ENCODE assay signal across 16 cellular contexts in the genomic region with DNA sequence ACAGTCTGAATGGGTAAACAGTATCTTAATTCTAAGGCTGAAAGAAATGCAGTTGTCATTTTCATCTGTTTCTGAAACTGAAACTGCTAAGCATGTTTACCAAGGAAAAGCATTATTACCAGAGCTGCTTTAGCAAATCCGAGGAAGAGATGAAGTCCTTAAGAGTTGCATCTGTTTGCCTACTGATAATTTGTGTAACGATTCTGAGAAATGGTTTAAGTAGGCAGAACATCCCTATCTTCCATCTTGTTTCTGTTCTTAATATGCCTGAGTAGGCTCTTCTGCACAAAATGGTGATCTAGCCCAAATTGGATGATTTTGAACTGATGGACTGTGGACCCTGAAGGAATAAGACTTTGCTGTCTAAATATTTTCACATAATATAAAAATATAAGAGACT.
"Had no signal": no experiment of that assay in that cellular context is flagged by ENCODE, and none has a peak within 500 bp of the region (broad histone marks: within the 10 kb centered on the region; RNA-seq: fewer than 3 reads in every experiment).

No MANE protein-coding gene starts in this region.

- H3K4me2 ChIP-seq: hepatocyte, neural progenitor cell had no signal

- H3K36me3 ChIP-seq: neural progenitor cell had no signal

- H3K9me3 Mint-ChIP-seq: activated naive CD8-positive, alpha-beta T cell treated with anti-CD3 and anti-CD28 coated beads, Interleukin-2, amount 50 U/mL, for 24 hours; naive B cell; neural progenitor cell; stimulated activated naive CD8-positive, alpha-beta T cell treated with anti-CD3 and anti-CD28 coated beads, Interleukin-15, amount 100 ng/mL, for 72 hours had no signal

- H3K4me3 ChIP-seq: ascending aorta, hepatocyte, neural progenitor cell, psoas muscle, right lobe of liver, upper lobe of left lung had no signal

- ATAC-seq: activated naive CD8-positive, alpha-beta T cell treated with anti-CD3 and anti-CD28 coated beads, Interleukin-2, amount 50 U/mL, for 24 hours; esophagus mucosa; psoas muscle; right lobe of liver; SK-N-SH treated with all-trans-retinoic acid at 6 μM for 48 hours; stimulated activated naive CD8-positive, alpha-beta T cell treated with anti-CD3 and anti-CD28 coated beads, Interleukin-15, amount 100 ng/mL, for 72 hours had no signal

- H3K4me3 Mint-ChIP-seq: activated naive CD8-positive, alpha-beta T cell treated with anti-CD3 and anti-CD28 coated beads, Interleukin-2, amount 50 U/mL, for 24 hours; naive B cell; neural progenitor cell; stimulated activated naive CD8-positive, alpha-beta T cell treated with anti-CD3 and anti-CD28 coated beads, Interleukin-15, amount 100 ng/mL, for 72 hours had no signal

- DNase-seq: activated CD4-positive, alpha-beta T cell treated with anti-CD3 and anti-CD28 coated beads, Interleukin-2, amount 50 U/mL, for 4 hours; activated naive CD4-positive, alpha-beta T cell; activated naive CD8-positive, alpha-beta T cell treated with anti-CD3 and anti-CD28 coated beads, Interleukin-2, amount 50 U/mL, for 24 hours; islet precursor cell; midbrain; naive B cell; psoas muscle; right lobe of liver; stimulated activated CD4-positive, alpha-beta T cell treated with anti-CD3 and anti-CD28 coated beads, Interleukin-1b, Interleukin-23, amount 100 ng/mL, for 48 hours; stimulated activated naive CD8-positive, alpha-beta T cell treated with anti-CD3 and anti-CD28 coated beads, Interleukin-15, amount 100 ng/mL, for 72 hours; upper lobe of left lung had no signal

- H3K79me2 ChIP-seq: hepatocyte had no signal

- H3K4me1 Mint-ChIP-seq: neural progenitor cell had no signal

- H2AFZ ChIP-seq: hepatocyte, neural progenitor cell had no signal

- H3K9ac ChIP-seq: neural progenitor cell had no signal

- H3K4me1 ChIP-seq: ascending aorta, psoas muscle, right lobe of liver had no signal

- H3K27me3 ChIP-seq: ascending aorta, hepatocyte, neural progenitor cell, right lobe of liver, upper lobe of left lung had no signal

- H3K27ac ChIP-seq: ascending aorta, hepatocyte, neural progenitor cell, psoas muscle, right lobe of liver had no signal

- H3K27ac Mint-ChIP-seq: activated naive CD8-positive, alpha-beta T cell treated with anti-CD3 and anti-CD28 coated beads, Interleukin-2, amount 50 U/mL, for 24 hours; neural progenitor cell had no signal

- H3K27me3 Mint-ChIP-seq: activated naive CD8-positive, alpha-beta T cell treated with anti-CD3 and anti-CD28 coated beads, Interleukin-2, amount 50 U/mL, for 24 hours; naive B cell; stimulated activated naive CD8-positive, alpha-beta T cell treated with anti-CD3 and anti-CD28 coated beads, Interleukin-15, amount 100 ng/mL, for 72 hours had no signal
